8 cellular contexts compared by ENCODE assay signal in genomic region chr5:38845555-38846378, GRCh38. TPM values are rescaled to one million over a fixed set of nuclear protein-coding genes. Genes with fewer than 3 reads are reported as not detected.
DNase-seq lines count a peak whose midpoint lies in the region; ATAC-seq and TF ChIP-seq lines count a peak whose summit lies in the region.

Gene OSMR (plus strand): TSS chr5:38846012. CDS start chr5:38869045, 23,033 bp downstream.

- peak; percentile 20; the same call in 1 of the 2 replicates for TF ChIP-seq CTCF in C4-2B (conservative IDR thresholded peaks at IDR 0.05)
- TF ChIP-seq CTCF in heart left ventricle (IDR thresholded peaks at IDR 0.05) = peak in 2 of 12 donors; percentile 8
- TF ChIP-seq CTCF in osteoblast (IDR thresholded peaks at IDR 0.05; ENCODE audit: extremely low read depth, low read depth, low read length) = no peak
- no peak for TF ChIP-seq CTCF in Caco-2 (IDR thresholded peaks at IDR 0.05; ENCODE audit: insufficient read depth in 1 of 2, low read depth in 1 of 2, low read length in 1 of 2, severe bottlenecking in 1 of 2, unreplicated experiment in 1 of 2)

- peak within 1 kb of the TSS; percentile 72 for H3K27ac ChIP-seq in C4-2B
- H3K27ac ChIP-seq in heart left ventricle = peak within 1 kb of the TSS; percentile 87 to 96 (median 93)
- peak within 1 kb of the TSS; percentile 100 for H3K27ac ChIP-seq in osteoblast (ENCODE audit: low read depth, low read length)

- H3K4me1 ChIP-seq in heart left ventricle (peaks cover 0 to 43% (median 5%) of the 10 kb centered on the region in 12 donors), osteoblast (ENCODE audit: insufficient read depth, low read length) (peaks cover 34% of the 10 kb centered on the region), Caco-2 (no peaks in the 10 kb centered on the region)

- H3K9me3 Mint-ChIP-seq in Caco-2 (ENCODE audit: unreplicated experiment) = no peaks in the 10 kb centered on the region

- H3K9me3 ChIP-seq in heart left ventricle = peaks cover 0 to 6% (median 0%) of the 10 kb centered on the region in 12 donors
- no peaks in the 10 kb centered on the region for H3K9me3 ChIP-seq in osteoblast (ENCODE audit: low read depth, low read length)
- no peaks in the 10 kb centered on the region for H3K9me3 ChIP-seq in Caco-2

- H3K36me3 Mint-ChIP-seq in Caco-2 (ENCODE audit: insufficient read depth, unreplicated experiment) = no peaks in the 10 kb centered on the region

- peak within 1 kb of the TSS; percentile 55 for H2AFZ ChIP-seq in osteoblast (ENCODE audit: low read length)

- no peak within 1 kb of the TSS for H3K27ac Mint-ChIP-seq in Caco-2 (ENCODE audit: unreplicated experiment)

- no peak within 1 kb of the TSS for H3K4me3 Mint-ChIP-seq in Caco-2 (ENCODE audit: unreplicated experiment)

- no TSS peak for BruUV-seq in Caco-2 (replicated peaks; lab: Mats Ljungman, UMichigan)

- peak within 1 kb of the TSS; percentile 52 to 88 (median 74) for H3K4me3 ChIP-seq in heart left ventricle
- H3K4me3 ChIP-seq in osteoblast (ENCODE audit: insufficient read depth, low read length) = peak within 1 kb of the TSS; percentile 79
- no peak within 1 kb of the TSS for H3K4me3 ChIP-seq in Caco-2 (ENCODE audit: low read depth, low read length)

- WGBS in heart left ventricle, 4 donors = 1 to 2% (median 1%) methylated on average over 57 to 88 of the region's 88 CpGs

- peak; percentile 90 to 97 (median 96) for ATAC-seq in heart left ventricle
- ATAC-seq in GM21515 (IDR thresholded peaks at IDR 0.05; ENCODE audit: unreplicated experiment) = no peak

- no peaks in the 10 kb centered on the region for H3K4me1 Mint-ChIP-seq in Caco-2 (ENCODE audit: low read depth, unreplicated experiment)

- TF ChIP-seq POLR2A in heart left ventricle (IDR thresholded peaks at IDR 0.05) = peak in 1 of 2 donors; percentile 53

- peaks cover 0 to 4% (median 0%) of the 10 kb centered on the region in 9 donors for H3K36me3 ChIP-seq in heart left ventricle
- H3K36me3 ChIP-seq in osteoblast (ENCODE audit: insufficient read depth, low read length) = peaks cover 9% of the 10 kb centered on the region
- no peaks in the 10 kb centered on the region for H3K36me3 ChIP-seq in Caco-2 (ENCODE audit: control insufficient read depth, insufficient read depth, low read length)

- H3K27me3 Mint-ChIP-seq in Caco-2 (ENCODE audit: insufficient read depth, unreplicated experiment) = no peaks in the 10 kb centered on the region

- intact Hi-C loops in heart left ventricle (cut with DNase I) = loop anchor here in 1 of 10 donors (5.0 to 10.0 kb wide), 2 partner anchors 77 to 229 kb away; partner anchors contain the start of gene RICTOR
- intact Hi-C loops in Caco-2 (cut with micrococcal nuclease; ENCODE audit: unreplicated experiment) = no loop called here

- peak; percentile 95 for DNase-seq in HuH-7 (ENCODE audit: low spot score)
- DNase-seq in amniotic stem cell (lab: John Stamatoyannopoulos, UW) = peak; percentile 95
- DNase-seq in heart left ventricle = peak; percentile 91 to 95 (median 93)
- peak; percentile 98 for DNase-seq in osteoblast (ENCODE audit: insufficient read length, low spot score, missing footprints)
- DNase-seq in NCI-H82 (lab: John Stamatoyannopoulos, UW) = no peak
- DNase-seq in Caco-2 = no peak

- H4K20me1 ChIP-seq in osteoblast (ENCODE audit: insufficient read depth, low read length) = peaks cover 31% of the 10 kb centered on the region

- peak within 1 kb of the TSS; percentile 96 for H3K4me2 ChIP-seq in osteoblast (ENCODE audit: insufficient read depth, low read length)

- POLR2A ChIA-PET in Caco-2 (lab: Charles Lee) = no interaction called here

- H3K79me2 ChIP-seq in osteoblast (ENCODE audit: insufficient read depth, low read length) = peaks cover 94% of the 10 kb centered on the region

- CTCF ChIA-PET in Caco-2 (lab: Charles Lee) = no interaction called here

- H3K27me3 ChIP-seq in heart left ventricle (peaks cover 0 to 35% (median 4%) of the 10 kb centered on the region in 9 donors), osteoblast (ENCODE audit: insufficient read depth, low read length) (no peaks in the 10 kb centered on the region), Caco-2 (replicated peaks; ENCODE audit: control insufficient read depth, insufficient read depth, low read length) (no peaks in the 10 kb centered on the region)

RNA-seq across cellular contexts. Expression of gene OSMR, which starts in this region (rescaled TPM):
- total RNA-seq in heart left ventricle (10 to 100 TPM in 5 of 9 donors, 1 to 10 TPM in 4; 8.1 to 39.2 (median 12.0) TPM), osteoblast (174 and 189 TPM in 2 replicates), Caco-2 (2022) (0.11 TPM in 1 of 2 replicates, not detected in the other)
- 10 to 100 TPM in 1 of 2 donors, 1 to 10 TPM in 1; 4.2 to 14.2 TPM for polyA plus RNA-seq in heart left ventricle

Comparison
In these comparisons a context has a peak if more than half of its experiments do, and no peak if none do; other contexts are left out.
1. DNase-seq: peak in HuH-7 (single experiment), amniotic stem cell (single experiment), heart left ventricle (5 of 5) and osteoblast (single experiment); none in NCI-H82 (single experiment) and Caco-2 (0 of 2).
2. Peak in every context shown above with its lines, with median percentiles within 50 percentile points of each other: H3K27ac ChIP-seq.